ENCODE assay signal across 1 cellular context in genomic region chr3:46558184-46559029, GRCh38.
TF ChIP-seq lines count a peak whose summit lies in the region.

No MANE protein-coding gene starts in this region.

TF ChIP-seq in K562, 482 proteins besides CTCF, POLR2A, EP300 and RAD21 (continued from another document and continues in another):
- TF ChIP-seq ZBTB40 (IDR thresholded peaks at IDR 0.05): no peak
- TF ChIP-seq ZBTB40 (CRISPR knock-in tag; IDR thresholded peaks at IDR 0.05): no peak
- TF ChIP-seq SMAD4 (CRISPR knock-in tag; conservative IDR thresholded peaks at IDR 0.05): no peak
- no peak for TF ChIP-seq DIDO1 (tag; IDR thresholded peaks at IDR 0.05; ENCODE audit: low read depth)
- TF ChIP-seq SLC30A9 (CRISPR knock-in tag; IDR thresholded peaks at IDR 0.05): no peak
- TF ChIP-seq RUNX1 (IDR thresholded peaks at IDR 0.05; ENCODE audit: low read depth): no peak
- no peak for TF ChIP-seq IRF9 (tag; IDR thresholded peaks at IDR 0.05)
- no peak for TF ChIP-seq POU5F1 (IDR thresholded peaks at IDR 0.05; ENCODE audit: borderline replicate concordance, low read depth, low read length, partially characterized antibody)
- TF ChIP-seq ZNF347 (CRISPR knock-in tag; IDR thresholded peaks at IDR 0.05; ENCODE audit: low read depth): no peak; the same call in 1 of the 2 replicates
- TF ChIP-seq ZKSCAN3 (CRISPR knock-in tag; IDR thresholded peaks at IDR 0.05): no peak
- TF ChIP-seq ZFX (CRISPR knock-in tag; IDR thresholded peaks at IDR 0.05): no peak
- no peak for TF ChIP-seq ZSCAN29 (IDR thresholded peaks at IDR 0.05)
- peak; percentile 86 for TF ChIP-seq MEIS2 (IDR thresholded peaks at IDR 0.05; ENCODE audit: partially characterized antibody)
- no peak for TF ChIP-seq PML (IDR thresholded peaks at IDR 0.05; ENCODE audit: low read length)
- no peak for TF ChIP-seq U2AF2 (optimal IDR thresholded peaks at IDR 0.05; ENCODE audit: low read depth, low read length)
- TF ChIP-seq E2F8 (IDR thresholded peaks at IDR 0.05; ENCODE audit: low read depth, partially characterized antibody): no peak
- no peak for TF ChIP-seq HLTF (IDR thresholded peaks at IDR 0.05)
- peak; percentile 65 for TF ChIP-seq MGA (IDR thresholded peaks at IDR 0.05)
- no peak for TF ChIP-seq HMGN3 (IDR thresholded peaks at IDR 0.05; ENCODE audit: borderline replicate concordance, extremely low read depth, insufficient read length, low read depth, low read length)
- TF ChIP-seq RNF219 (CRISPR knock-in tag; IDR thresholded peaks at IDR 0.05): no peak
